Comparison of ENCODE assay signal across 24 cellular contexts in the genomic region with DNA sequence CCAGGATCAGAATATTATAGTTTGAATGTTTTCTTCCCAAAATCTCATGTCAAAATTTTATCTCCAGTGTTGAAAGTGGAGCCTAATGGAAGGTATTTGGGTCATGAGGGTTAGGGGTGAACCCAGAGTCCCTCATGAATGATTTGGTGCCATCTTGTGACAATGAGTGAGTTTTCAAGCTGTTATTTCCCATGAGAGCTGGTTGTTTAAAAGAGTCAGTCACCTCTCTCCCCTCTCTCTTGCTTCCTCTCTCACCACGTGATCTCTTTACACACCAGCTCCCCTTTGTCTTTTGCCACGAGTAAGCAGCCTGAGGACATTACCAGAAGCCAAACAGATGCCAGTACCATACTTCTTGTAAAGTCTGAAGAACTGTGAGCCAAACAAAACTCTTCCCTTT.
DNase-seq lines count a peak whose midpoint lies in the region; ATAC-seq and TF ChIP-seq lines count a peak whose summit lies in the region.
"Had no signal": no experiment of that assay in that cellular context is flagged by ENCODE, and none has a peak within 500 bp of the region (broad histone marks: within the 10 kb centered on the region; RNA-seq: fewer than 3 reads in every experiment).

No MANE protein-coding gene starts in this region.

- no peaks in the 10 kb centered on the region for H3K36me3 Mint-ChIP-seq in WTC11
- H3K36me3 Mint-ChIP-seq: brain; stimulated activated memory B cell treated with anti-CD40 and anti-IgM and Interleukin-4, amounts not matched to agents 10 μg/mL and 1 μg/mL and 100 μg/mL, for 72 hours had no signal

- no peak overlapping the region for H2AK5ac ChIP-seq in neuronal stem cell (ENCODE audit: low read depth, low read length)

- H4K8ac ChIP-seq in neuronal stem cell (ENCODE audit: low read depth, low read length) = no peak overlapping the region

- no peaks in the 10 kb centered on the region for H3K27me3 ChIP-seq in neuronal stem cell (ENCODE audit: control insufficient read depth in 3 of 3, insufficient read depth in 3 of 3, low read depth in 1 of 3, low read length in 3 of 3)
- H3K27me3 ChIP-seq: BLaER1, heart right ventricle, right atrium auricular region, SJSA1, uterus had no signal

- no peak overlapping the region for H3K4me3 Mint-ChIP-seq in WTC11
- H3K4me3 Mint-ChIP-seq: brain; natural killer cell treated with Interleukin-12 subunit alpha and Interleukin-12 subunit beta and Interleukin-15 and Interleukin-18, amount 100 ng/mL, for 72 hours; stimulated activated memory B cell treated with anti-CD40 and anti-IgM and Interleukin-4, amounts not matched to agents 10 μg/mL and 1 μg/mL and 100 μg/mL, for 72 hours had no signal

- H2BK5ac ChIP-seq in neuronal stem cell (ENCODE audit: low read length) = no peak overlapping the region

- no peak overlapping the region for H3K23ac ChIP-seq in neuronal stem cell (ENCODE audit: low read depth, low read length, poor library complexity)

- no peak overlapping the region for H3K4me3 ChIP-seq in neuronal stem cell (ENCODE audit: low read length in 2 of 2)
- H3K4me3 ChIP-seq: BLaER1, heart right ventricle, right atrium auricular region, SJSA1, uterus had no signal

- no peak overlapping the region for H3K9ac ChIP-seq in neuronal stem cell (ENCODE audit: low read depth, low read length, poor library complexity)
- H3K9ac ChIP-seq: BLaER1, parathyroid adenoma had no signal

- no peaks in the 10 kb centered on the region for H3K27me3 Mint-ChIP-seq in WTC11 (ENCODE audit: low read depth)
- H3K27me3 Mint-ChIP-seq: natural killer cell treated with Interleukin-12 subunit alpha and Interleukin-12 subunit beta and Interleukin-15 and Interleukin-18, amount 100 ng/mL, for 72 hours; stimulated activated memory B cell treated with anti-CD40 and anti-IgM and Interleukin-4, amounts not matched to agents 10 μg/mL and 1 μg/mL and 100 μg/mL, for 72 hours had no signal

- peak overlapping the region; percentile 25 for H2AFZ ChIP-seq in neuronal stem cell (ENCODE audit: low read length)
- H2AFZ ChIP-seq: parathyroid adenoma had no signal

- H3K36me3 ChIP-seq in neuronal stem cell (replicated peaks in 1 of 2; ENCODE audit: control insufficient read depth in 2 of 2, insufficient read depth in 2 of 2, low read length in 2 of 2) = no peaks in the 10 kb centered on the region
- H3K36me3 ChIP-seq: BLaER1, heart right ventricle, right atrium auricular region, SJSA1, uterus had no signal

- H3K9me3 Mint-ChIP-seq in WTC11 = no peaks in the 10 kb centered on the region
- H3K9me3 Mint-ChIP-seq: brain had no signal

- no peak overlapping the region for H2BK15ac ChIP-seq in neuronal stem cell (ENCODE audit: low read length)

- H3K9me3 ChIP-seq in neuronal stem cell (replicated peaks in 1 of 2; ENCODE audit: control insufficient read depth in 2 of 2, insufficient read depth in 1 of 2, low read depth in 1 of 2, low read length in 2 of 2) = no peaks in the 10 kb centered on the region
- H3K9me3 ChIP-seq: BLaER1, right atrium auricular region, uterus had no signal

- no peak overlapping the region for H3K4me2 ChIP-seq in neuronal stem cell (ENCODE audit: insufficient read depth, low read length, poor library complexity, severe bottlenecking)
- H3K4me2 ChIP-seq: BLaER1 had no signal

- ATAC-seq in WTC11 (peak; percentile 92), GM18502 (IDR thresholded peaks at IDR 0.05; ENCODE audit: poor library complexity, unreplicated experiment) (no peak), HG02588 (IDR thresholded peaks at IDR 0.05; ENCODE audit: unreplicated experiment) (no peak)
- ATAC-seq: heart right ventricle; natural killer cell treated with Interleukin-12 subunit alpha and Interleukin-12 subunit beta and Interleukin-15 and Interleukin-18, amount 100 ng/mL, for 72 hours; stimulated activated memory B cell treated with anti-CD40 and anti-IgM and Interleukin-4, amounts not matched to agents 10 μg/mL and 1 μg/mL and 100 μg/mL, for 72 hours had no signal

- no peak overlapping the region for H3K4ac ChIP-seq in neuronal stem cell (ENCODE audit: low read length)

- DNase-seq in NCI-H82 (lab: John Stamatoyannopoulos, UW) (peak; percentile 26), NCI-H82 treated with DMSO at 0.1 percent for 48 hours (lab: John Stamatoyannopoulos, UW; ENCODE audit: unreplicated experiment) (no peak), NAMALWA (ENCODE audit: low spot score) (peak; percentile 40), WTC11 (ENCODE audit: low spot score) (no peak), neuronal stem cell (ENCODE audit: low spot score) (no peak), DMS153 treated with DMSO at 0.1 percent for 48 hours (lab: John Stamatoyannopoulos, UW; ENCODE audit: unreplicated experiment) (no peak)
- DNase-seq: effector CD4-positive, alpha-beta T cell; foreskin fibroblast; heart right ventricle; islet precursor cell; NCI-H187; NCI-H345; NK-92 treated with Interleukin-12 subunit alpha and Interleukin-12 subunit beta, amount 100 ng/mL, for 24 hours; stimulated activated CD4-positive, alpha-beta T cell treated with anti-CD3 and anti-CD28 coated beads, Interleukin-4, amount 100 ng/mL, for 1 hour; uterus had no signal

- H3K79me1 ChIP-seq in neuronal stem cell (ENCODE audit: low read depth, low read length) = no peaks in the 10 kb centered on the region

- H2BK120ac ChIP-seq in neuronal stem cell (ENCODE audit: low read depth, low read length) = no peak overlapping the region

- CTCF ChIA-PET in WTC11 (lab: Charles Lee) = interaction anchor here (0.7 to 1.1 kb wide), 6 partner anchors 19 to 589 kb away, joined by 3 to 5 read pairs (median 3); no protein-coding TSS in a partner anchor

- H3K27ac Mint-ChIP-seq in WTC11 = no peak overlapping the region
- H3K27ac Mint-ChIP-seq: brain; natural killer cell treated with Interleukin-12 subunit alpha and Interleukin-12 subunit beta and Interleukin-15 and Interleukin-18, amount 100 ng/mL, for 72 hours; stimulated activated memory B cell treated with anti-CD40 and anti-IgM and Interleukin-4, amounts not matched to agents 10 μg/mL and 1 μg/mL and 100 μg/mL, for 72 hours had no signal

- no peak overlapping the region for H3K18ac ChIP-seq in neuronal stem cell (ENCODE audit: low read length)

- H3K4me1 ChIP-seq in neuronal stem cell (ENCODE audit: control insufficient read depth in 2 of 2, insufficient read depth in 1 of 2, low read depth in 1 of 2, low read length in 2 of 2) = no peaks in the 10 kb centered on the region
- H3K4me1 ChIP-seq: BLaER1, heart right ventricle, parathyroid adenoma, right atrium auricular region, SJSA1, uterus had no signal

- H3K4me1 Mint-ChIP-seq in WTC11 = peaks cover 9% of the 10 kb centered on the region
- H3K4me1 Mint-ChIP-seq: brain; stimulated activated memory B cell treated with anti-CD40 and anti-IgM and Interleukin-4, amounts not matched to agents 10 μg/mL and 1 μg/mL and 100 μg/mL, for 72 hours had no signal

- TF ChIP-seq CTCF in WTC11 (IDR thresholded peaks at IDR 0.05) = no peak

- H3K27ac ChIP-seq in neuronal stem cell (replicated peaks; ENCODE audit: low read length) = no peak overlapping the region
- H3K27ac ChIP-seq: BLaER1, heart right ventricle, parathyroid adenoma, right atrium auricular region, SJSA1, uterus had no signal

- POLR2A ChIA-PET in WTC11 (lab: Charles Lee) = no interaction called here

- no peak overlapping the region for H4K91ac ChIP-seq in neuronal stem cell (ENCODE audit: low read depth, low read length, poor library complexity)

- no CpG with 5 or more reads among the region's 2 CpGs for WGBS in neuronal stem cell (ENCODE audit: extremely low coverage in 2 of 2, insufficient read length in 2 of 2, insufficient replicate concordance in 1 of 2), 2 donors

- H2BK12ac ChIP-seq in neuronal stem cell (ENCODE audit: low read length) = no peak overlapping the region

- H3K14ac ChIP-seq in neuronal stem cell (ENCODE audit: low read length) = no peak overlapping the region

TF ChIP-seq in WTC11, 78 proteins besides CTCF, POLR2A, EP300 and RAD21:
- TF ChIP-seq, protein P1, sequence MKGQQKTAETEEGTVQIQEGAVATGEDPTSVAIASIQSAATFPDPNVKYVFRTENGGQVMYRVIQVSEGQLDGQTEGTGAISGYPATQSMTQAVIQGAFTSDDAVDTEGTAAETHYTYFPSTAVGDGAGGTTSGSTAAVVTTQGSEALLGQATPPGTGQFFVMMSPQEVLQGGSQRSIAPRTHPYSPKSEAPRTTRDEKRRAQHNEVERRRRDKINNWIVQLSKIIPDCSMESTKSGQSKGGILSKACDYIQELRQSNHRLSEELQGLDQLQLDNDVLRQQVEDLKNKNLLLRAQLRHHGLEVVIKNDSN (CRISPR knock-in tag; IDR thresholded peaks at IDR 0.05) = peak; percentile 28; the same call in 1 of the 2 replicates
- no peak for TF ChIP-seq ETV6 (CRISPR knock-in tag; IDR thresholded peaks at IDR 0.05)
- TF ChIP-seq, protein P2, sequence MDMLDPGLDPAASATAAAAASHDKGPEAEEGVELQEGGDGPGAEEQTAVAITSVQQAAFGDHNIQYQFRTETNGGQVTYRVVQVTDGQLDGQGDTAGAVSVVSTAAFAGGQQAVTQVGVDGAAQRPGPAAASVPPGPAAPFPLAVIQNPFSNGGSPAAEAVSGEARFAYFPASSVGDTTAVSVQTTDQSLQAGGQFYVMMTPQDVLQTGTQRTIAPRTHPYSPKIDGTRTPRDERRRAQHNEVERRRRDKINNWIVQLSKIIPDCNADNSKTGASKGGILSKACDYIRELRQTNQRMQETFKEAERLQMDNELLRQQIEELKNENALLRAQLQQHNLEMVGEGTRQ (CRISPR knock-in tag; IDR thresholded peaks at IDR 0.05) = peak; percentile 78

Comparison
In these comparisons a context has a peak if more than half of its experiments do, and no peak if none do; other contexts are left out.
1. DNase-seq: peak in NCI-H82 (single experiment) and NAMALWA (single experiment); none in NCI-H82 treated with DMSO at 0.1 percent for 48 hours (single experiment), WTC11 (single experiment), neuronal stem cell (single experiment) and DMS153 treated with DMSO at 0.1 percent for 48 hours (single experiment).